ENCODE assay signal across 32 cellular contexts in the genomic region with DNA sequence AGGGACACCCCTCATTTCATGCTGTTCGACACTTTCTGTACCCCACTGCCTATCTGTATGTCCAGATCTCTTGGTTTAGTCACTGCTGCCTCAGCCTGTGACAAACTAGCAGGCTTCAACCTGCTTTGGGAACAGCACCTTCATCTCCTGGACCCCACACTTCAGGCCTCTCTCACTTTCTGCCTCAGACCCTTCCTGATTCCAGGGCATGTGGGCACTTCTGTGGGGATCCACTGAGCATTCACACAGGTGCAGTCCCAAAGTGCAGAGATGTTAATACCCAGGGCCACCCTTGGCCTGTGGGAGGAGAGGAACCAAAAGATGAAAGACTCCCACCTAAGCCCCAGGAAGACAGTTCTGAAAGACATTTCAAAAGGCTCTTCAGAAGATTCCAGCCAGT. TPM values are rescaled to one million over a fixed set of nuclear protein-coding genes. Genes with fewer than 3 reads are reported as not detected.
"Had no signal": no experiment of that assay in that cellular context is flagged by ENCODE, and none has a peak within 500 bp of the region (broad histone marks: within the 10 kb centered on the region; RNA-seq: fewer than 3 reads in every experiment).

No MANE protein-coding gene starts in this region.

- H3K4me3 Mint-ChIP-seq: activated CD4-positive, alpha-beta memory T cell treated with anti-CD3 and anti-CD28 coated beads, Interleukin-2, amount 10 ng/mL, durations not matched to agents 7 days and 5 days; activated CD4-positive, alpha-beta T cell treated with anti-CD3 and anti-CD28 coated beads, Interleukin-2, amount 10 ng/mL, durations not matched to agents 7 days and 5 days; activated naive CD4-positive, alpha-beta T cell treated with anti-CD3 and anti-CD28 coated beads, Interleukin-2, amount 10 ng/mL, durations not matched to agents 7 days and 5 days; activated naive CD8-positive, alpha-beta T cell treated with anti-CD3 and anti-CD28 coated beads, Interleukin-2, amount 10 ng/mL, durations not matched to agents 7 days and 5 days; activated T-cell treated with anti-CD3 and anti-CD28 coated beads, Interleukin-2, amount 50 U/mL, for 24 hours; activated T-cell treated with anti-CD3 and anti-CD28 coated beads, Interleukin-2, amount 50 U/mL, for 72 hours; brain; central memory CD8-positive, alpha-beta T cell; dendritic cell treated with granulocyte-macrophage colony-stimulating factor and Interleukin-4, amounts not matched to agents 40 ng/mL and 50 ng/mL, for 4 days; effector memory CD8-positive, alpha-beta T cell had no signal

- H3K4me3 ChIP-seq: ascending aorta, breast epithelium, cardiac muscle cell, coronary artery, dorsolateral prefrontal cortex had no signal

- H3K27ac Mint-ChIP-seq: activated CD4-positive, alpha-beta memory T cell treated with anti-CD3 and anti-CD28 coated beads, Interleukin-2, amount 10 ng/mL, durations not matched to agents 7 days and 5 days; activated CD4-positive, alpha-beta T cell treated with anti-CD3 and anti-CD28 coated beads, Interleukin-2, amount 10 ng/mL, durations not matched to agents 7 days and 5 days; activated naive CD4-positive, alpha-beta T cell treated with anti-CD3 and anti-CD28 coated beads, Interleukin-2, amount 10 ng/mL, durations not matched to agents 7 days and 5 days; activated naive CD4-positive, alpha-beta T cell treated with anti-CD3 and anti-CD28 coated beads, Interleukin-2, amount 50 U/mL, for 72 hours; activated naive CD8-positive, alpha-beta T cell treated with anti-CD3 and anti-CD28 coated beads, Interleukin-2, amount 10 ng/mL, durations not matched to agents 7 days and 5 days; activated T-cell treated with anti-CD3 and anti-CD28 coated beads, Interleukin-2, amount 50 U/mL, for 24 hours; activated T-cell treated with anti-CD3 and anti-CD28 coated beads, Interleukin-2, amount 50 U/mL, for 72 hours; brain; dendritic cell treated with granulocyte-macrophage colony-stimulating factor and Interleukin-4, amounts not matched to agents 40 ng/mL and 50 ng/mL, for 4 days; effector memory CD8-positive, alpha-beta T cell had no signal

- H3K27ac ChIP-seq: ascending aorta, breast epithelium, cardiac muscle cell, coronary artery, dorsolateral prefrontal cortex, epithelial cell of prostate had no signal

- H3K27me3 Mint-ChIP-seq: activated T-cell treated with anti-CD3 and anti-CD28 coated beads, Interleukin-2, amount 50 U/mL, for 24 hours; central memory CD8-positive, alpha-beta T cell; effector memory CD8-positive, alpha-beta T cell had no signal

- H3K27me3 ChIP-seq: ascending aorta, breast epithelium, cardiac muscle cell, dorsolateral prefrontal cortex had no signal

- H3K4me1 ChIP-seq: ascending aorta, breast epithelium had no signal

- H3K36me3 ChIP-seq: ascending aorta, breast epithelium, cardiac muscle cell had no signal

- H3K36me3 Mint-ChIP-seq: activated naive CD4-positive, alpha-beta T cell treated with anti-CD3 and anti-CD28 coated beads, Interleukin-2, amount 10 ng/mL, durations not matched to agents 7 days and 5 days; brain had no signal

- DNase-seq: activated CD4-positive, alpha-beta memory T cell treated with anti-CD3 and anti-CD28 coated beads, Interleukin-2, amount 10 ng/mL, durations not matched to agents 7 days and 5 days; activated CD4-positive, alpha-beta T cell treated with anti-CD3 and anti-CD28 coated beads for 1 hour; activated CD4-positive, alpha-beta T cell treated with anti-CD3 and anti-CD28 coated beads for 4 hours; activated CD4-positive, alpha-beta T cell treated with anti-CD3 and anti-CD28 coated beads, Interleukin-2, amount 10 ng/mL, durations not matched to agents 7 days and 5 days; activated CD4-positive, alpha-beta T cell treated with anti-CD3 and anti-CD28 coated beads, Interleukin-2, amount 50 U/mL, for 4 hours; activated CD8-positive, alpha-beta memory T cell treated with anti-CD3 and anti-CD28 coated beads, Interleukin-2, amount 50 U/mL, for 48 hours; activated gamma-delta T cell; activated naive CD4-positive, alpha-beta T cell; activated naive CD4-positive, alpha-beta T cell treated with anti-CD3 and anti-CD28 coated beads, Interleukin-2, amount 10 ng/mL, durations not matched to agents 7 days and 5 days; activated naive CD8-positive, alpha-beta T cell treated with anti-CD3 and anti-CD28 coated beads, Interleukin-2, amount 10 ng/mL, durations not matched to agents 7 days and 5 days; activated T-cell treated with anti-CD3 and anti-CD28 coated beads for 4 hours; activated T-cell treated with anti-CD3 and anti-CD28 coated beads, Interleukin-2, amount 50 U/mL, for 24 hours; activated T-cell treated with anti-CD3 and anti-CD28 coated beads, Interleukin-2, amount 50 U/mL, for 72 hours; dorsolateral prefrontal cortex; effector CD4-positive, alpha-beta T cell; effector memory CD8-positive, alpha-beta T cell; foreskin fibroblast; T-helper 2 cell had no signal

- ATAC-seq: activated naive CD4-positive, alpha-beta T cell treated with anti-CD3 and anti-CD28 coated beads, Interleukin-2, amount 50 U/mL, for 72 hours; activated T-cell treated with anti-CD3 and anti-CD28 coated beads, Interleukin-2, amount 50 U/mL, for 72 hours; effector memory CD8-positive, alpha-beta T cell had no signal

RNA-seq across cellular contexts. Expression of a gene that starts 29.4 kb away (rescaled TPM):
- total RNA-seq: activated CD4-positive, alpha-beta memory T cell treated with anti-CD3 and anti-CD28 coated beads, Interleukin-2, amount 10 ng/mL, durations not matched to agents 7 days and 5 days; activated CD4-positive, alpha-beta T cell treated with anti-CD3 and anti-CD28 coated beads, Interleukin-2, amount 10 ng/mL, durations not matched to agents 7 days and 5 days; activated naive CD4-positive, alpha-beta T cell treated with anti-CD3 and anti-CD28 coated beads, Interleukin-2, amount 50 U/mL, for 72 hours; activated naive CD8-positive, alpha-beta T cell treated with anti-CD3 and anti-CD28 coated beads, Interleukin-2, amount 10 ng/mL, durations not matched to agents 7 days and 5 days; activated T-cell treated with anti-CD3 and anti-CD28 coated beads, Interleukin-2, amount 50 U/mL, for 72 hours; ascending aorta; breast epithelium; cerebellum; endothelial cell of umbilical vein; frontal cortex; T-helper 1 cell treated with Interleukin-12 subunit alpha and Interleukin-12 subunit beta and Interleukin-4 antibody, amounts not matched to agents 30 ng/mL and 1 ng/mL, for 36 hours had no signal
- polyA plus RNA-seq: endothelial cell of umbilical vein, esophagus had no signal
